Comparison of ENCODE assay signal across 8 cellular contexts in the genomic region with DNA sequence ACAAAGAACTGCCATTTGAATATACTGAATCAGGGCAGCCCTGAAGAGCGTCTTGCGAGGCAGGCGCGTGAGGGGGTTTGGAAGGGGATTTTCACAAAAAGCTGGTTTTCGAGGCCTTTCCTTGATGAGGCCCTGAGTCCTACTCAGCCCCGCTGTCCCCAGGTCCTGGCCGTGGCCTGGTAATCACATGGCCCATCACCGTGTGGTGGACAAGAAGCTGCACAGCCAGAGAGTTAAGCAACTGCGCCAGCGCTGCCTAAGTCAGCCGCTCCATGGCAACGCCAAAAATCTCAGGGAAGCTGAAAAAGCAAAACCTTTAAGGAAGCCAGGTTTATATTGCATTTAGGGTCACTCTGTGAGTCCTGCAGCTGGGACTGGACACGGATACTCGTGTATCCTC.
"Had no signal": no experiment of that assay in that cellular context is flagged by ENCODE, and none has a peak within 500 bp of the region (broad histone marks: within the 10 kb centered on the region; RNA-seq: fewer than 3 reads in every experiment).

No MANE protein-coding gene starts in this region.

- H3K4me1 ChIP-seq: HAP-1 had no signal

- H3K27ac Mint-ChIP-seq: HFFc6, IgD-negative memory B cell had no signal

- H3K4me3 ChIP-seq: GM23248, HAP-1 had no signal

- H3K9me3 Mint-ChIP-seq: IgD-negative memory B cell had no signal

- H3K27me3 Mint-ChIP-seq: IgD-negative memory B cell had no signal

- H2AFZ ChIP-seq: GM23248 had no signal

- DNase-seq: GM23248, H7, HFFc6 had no signal

- FAIRE-seq: HepG2 had no signal

- H3K9me3 ChIP-seq: HAP-1 had no signal

- H3K27ac ChIP-seq: GM23248, HL-60 had no signal

- H3K4me3 Mint-ChIP-seq: HFFc6, IgD-negative memory B cell had no signal

- H3K36me3 ChIP-seq: HAP-1 had no signal

- ATAC-seq: HCT116, HepG2 had no signal

- H3K9ac ChIP-seq: GM23248 had no signal
